8 cellular contexts compared by ENCODE assay signal in the genomic region with DNA sequence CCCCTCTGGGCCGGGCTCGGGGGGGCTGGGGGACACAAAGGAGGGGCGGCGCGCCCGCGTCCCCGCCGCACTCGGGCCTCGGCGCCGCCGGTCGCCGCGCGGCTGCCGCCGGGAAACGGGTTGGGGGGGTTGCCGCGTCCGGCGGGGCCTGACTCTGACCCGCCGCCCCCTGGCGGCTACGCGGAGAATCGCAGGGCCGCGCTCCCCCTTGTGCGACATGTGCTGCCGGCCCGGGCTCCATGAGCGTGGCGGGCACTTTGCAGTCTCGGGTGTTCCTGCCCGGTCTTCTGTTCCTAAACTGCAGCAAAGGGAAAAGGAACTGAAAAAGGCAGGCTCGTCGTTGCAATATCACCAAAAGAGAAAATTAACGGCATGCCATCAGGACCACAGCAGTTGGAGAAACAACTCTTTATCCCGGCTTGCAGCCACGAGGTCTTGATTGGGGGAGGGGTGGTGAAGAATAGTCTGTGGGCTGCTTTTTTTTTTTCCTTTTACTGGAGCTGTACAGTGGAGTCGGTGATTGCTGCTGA. TPM values are rescaled to one million over a fixed set of nuclear protein-coding genes. Genes with fewer than 3 reads are reported as not detected.
DNase-seq lines count a peak whose midpoint lies in the region; ATAC-seq and TF ChIP-seq lines count a peak whose summit lies in the region.

No MANE protein-coding gene starts in this region.

- H3K27me3 ChIP-seq in CD4-positive, alpha-beta T cell (ENCODE audit: control insufficient read depth, insufficient read depth, low read length), result no peaks in the 10 kb centered on the region
- peaks cover 0 to 19% of the 10 kb centered on the region in 2 experiments for H3K27me3 ChIP-seq in mesenchymal stem cell (ENCODE audit: control insufficient read depth in 1 of 2, insufficient read depth in 1 of 2, low read length in 2 of 2)

- H3K27me3 Mint-ChIP-seq in CD4-positive, alpha-beta T cell, result no peaks in the 10 kb centered on the region

- peak overlapping the region; percentile 98 to 99 for H3K18ac ChIP-seq in mesenchymal stem cell (ENCODE audit: low read depth in 1 of 2, low read length in 2 of 2)

- peak overlapping the region; percentile 92 for H3K4me3 Mint-ChIP-seq in CD4-positive, alpha-beta T cell

- no peak overlapping the region for H3K27ac ChIP-seq in CD4-positive, alpha-beta T cell (ENCODE audit: low read depth, low read length)
- H3K27ac ChIP-seq in mesenchymal stem cell (ENCODE audit: low read length, poor library complexity, severe bottlenecking), result peak overlapping the region; percentile 60

- peaks cover 2% of the 10 kb centered on the region for H3K79me1 ChIP-seq in mesenchymal stem cell (replicated peaks; ENCODE audit: low read length, poor library complexity, severe bottlenecking)

- H3K36me3 ChIP-seq in mesenchymal stem cell (ENCODE audit: control insufficient read depth in 1 of 2, insufficient read depth in 2 of 2, low read depth in 1 of 2, low read length in 2 of 2), result peaks cover 9 to 40% of the 10 kb centered on the region in 2 experiments

- peak overlapping the region; percentile 95 for H4K91ac ChIP-seq in mesenchymal stem cell (ENCODE audit: low read length)

- CTCF ChIA-PET in CD4-positive, alpha-beta T cell (lab: Charles Lee), result no interaction called here

- no peak overlapping the region for H2BK12ac ChIP-seq in mesenchymal stem cell (ENCODE audit: low read length in 2 of 2)

- H3K27ac Mint-ChIP-seq in CD4-positive, alpha-beta T cell, result peak overlapping the region; percentile 82

- no peak overlapping the region for H3K23ac ChIP-seq in mesenchymal stem cell (ENCODE audit: low read length in 2 of 2)

- peak overlapping the region in 1 of 2 experiments; percentile 97 for H3K4ac ChIP-seq in mesenchymal stem cell (ENCODE audit: low read depth in 1 of 2, low read length in 2 of 2)

- peak overlapping the region; percentile 96 for H2BK5ac ChIP-seq in mesenchymal stem cell (ENCODE audit: low read depth, low read length, poor library complexity, severe bottlenecking)

- H3K9ac ChIP-seq in mesenchymal stem cell (ENCODE audit: low read length), result peak overlapping the region; percentile 91

- H3K4me2 ChIP-seq in mesenchymal stem cell (ENCODE audit: low read length, poor library complexity, severe bottlenecking), result peak overlapping the region; percentile 62

- intact Hi-C loops in CD4-positive, alpha-beta T cell (cut with DNase I, micrococcal nuclease), result loop anchor here (2.0 kb wide), 2 partner anchors 36 to 50 kb away; partner anchors contain the start of gene GPC5 (in 1 of the 2)

- H3K9me3 Mint-ChIP-seq in CD4-positive, alpha-beta T cell, result no peaks in the 10 kb centered on the region

- H3K4me1 Mint-ChIP-seq in CD4-positive, alpha-beta T cell (ENCODE audit: low read depth), result peaks cover 47% of the 10 kb centered on the region

- POLR2A ChIA-PET in CD4-positive, alpha-beta T cell (lab: Charles Lee), result interaction anchor here (1.4 kb wide), 1 partner anchor 11 kb away, joined by 5 read pairs; no protein-coding TSS in a partner anchor

- TF ChIP-seq CTCF in CD4-positive, alpha-beta T cell (IDR thresholded peaks at IDR 0.05), result peak; percentile 79

- H3K36me3 Mint-ChIP-seq in CD4-positive, alpha-beta T cell (ENCODE audit: low read depth), result peaks cover 54% of the 10 kb centered on the region

- H2BK15ac ChIP-seq in mesenchymal stem cell (ENCODE audit: low read depth, poor library complexity, severe bottlenecking), result peak overlapping the region; percentile 52

- peak; percentile 58 for ATAC-seq in CD4-positive, alpha-beta T cell (ENCODE audit: poor library complexity)
- ATAC-seq in GM19455 (IDR thresholded peaks at IDR 0.05; ENCODE audit: unreplicated experiment) (peak; percentile 53), HG03575 (IDR thresholded peaks at IDR 0.05; ENCODE audit: extremely low read depth, insufficient number of reproducible peaks, low FRiP score, unreplicated experiment) (peak; percentile 22)

- H3K4me3 ChIP-seq in mesenchymal stem cell (ENCODE audit: insufficient read depth in 1 of 2, low read depth in 1 of 2, low read length in 2 of 2), result peak overlapping the region; percentile 94 to 97

- H3K9me3 ChIP-seq in CD4-positive, alpha-beta T cell (ENCODE audit: control insufficient read depth, low read length), result no peaks in the 10 kb centered on the region
- H3K9me3 ChIP-seq in mesenchymal stem cell (ENCODE audit: control insufficient read depth, low read length), result no peaks in the 10 kb centered on the region

- H2AK5ac ChIP-seq in mesenchymal stem cell (ENCODE audit: low read length, severe bottlenecking), result no peak overlapping the region

- no peak overlapping the region for H2AFZ ChIP-seq in mesenchymal stem cell (ENCODE audit: low read depth, low read length)

- DNase-seq in CD4-positive, alpha-beta T cell, result peak; percentile 81 to 95 (median 89)
- DNase-seq in NCI-H82 treated with DMSO at 0.1 percent for 48 hours (lab: John Stamatoyannopoulos, UW; ENCODE audit: unreplicated experiment), result peak; percentile 88
- DNase-seq in activated CD8-positive, alpha-beta memory T cell treated with anti-CD3 and anti-CD28 coated beads for 24 hours, result peak; percentile 99
- peak; percentile 83 for DNase-seq in effector CD8-positive, alpha-beta T cell (lab: John Stamatoyannopoulos, UW)
- peak; percentile 89 for DNase-seq in mesenchymal stem cell
- DNase-seq in stimulated activated CD8-positive, alpha-beta memory T cell treated with anti-CD3 and anti-CD28 coated beads, Interleukin-12 subunit alpha, Interleukin-12 subunit beta, amount 100 ng/mL, for 1 hour (ENCODE audit: low read depth), result peak; percentile 84

- H3K4me1 ChIP-seq in mesenchymal stem cell (ENCODE audit: control insufficient read depth, insufficient read depth, low read depth, low read length), result peaks cover 4% of the 10 kb centered on the region

- 0% methylated on average over 43 of the region's 46 CpGs for WGBS in mesenchymal stem cell

- peak overlapping the region; percentile 80 for H4K8ac ChIP-seq in mesenchymal stem cell (ENCODE audit: low read length)

- peak overlapping the region; percentile 95 for H2BK120ac ChIP-seq in mesenchymal stem cell (ENCODE audit: low read depth, low read length)

- peak overlapping the region in 1 of 2 experiments; percentile 92 for H3K14ac ChIP-seq in mesenchymal stem cell (ENCODE audit: low read length in 2 of 2)

RNA-seq across cellular contexts. Expression of gene MIR17HG, which starts 1.5 kb away (rescaled TPM):
- 1 to 10 TPM; 6.0 to 6.6 TPM for total RNA-seq in CD4-positive, alpha-beta T cell
- polyA plus RNA-seq in mesenchymal stem cell (2013, experiment 1 of 2), result 0.10 TPM
- polyA plus RNA-seq in mesenchymal stem cell (2013, experiment 2 of 2), result 0.12 TPM

RNA-seq across cellular contexts. Expression of gene GPC5, which starts 49.5 kb away (rescaled TPM):
- not detected for total RNA-seq in CD4-positive, alpha-beta T cell
- 0.40 TPM for polyA plus RNA-seq in mesenchymal stem cell (2013, experiment 1 of 2)
- 0.40 TPM for polyA plus RNA-seq in mesenchymal stem cell (2013, experiment 2 of 2)
